ENCODE assay signal across 13 cellular contexts in the genomic region with DNA sequence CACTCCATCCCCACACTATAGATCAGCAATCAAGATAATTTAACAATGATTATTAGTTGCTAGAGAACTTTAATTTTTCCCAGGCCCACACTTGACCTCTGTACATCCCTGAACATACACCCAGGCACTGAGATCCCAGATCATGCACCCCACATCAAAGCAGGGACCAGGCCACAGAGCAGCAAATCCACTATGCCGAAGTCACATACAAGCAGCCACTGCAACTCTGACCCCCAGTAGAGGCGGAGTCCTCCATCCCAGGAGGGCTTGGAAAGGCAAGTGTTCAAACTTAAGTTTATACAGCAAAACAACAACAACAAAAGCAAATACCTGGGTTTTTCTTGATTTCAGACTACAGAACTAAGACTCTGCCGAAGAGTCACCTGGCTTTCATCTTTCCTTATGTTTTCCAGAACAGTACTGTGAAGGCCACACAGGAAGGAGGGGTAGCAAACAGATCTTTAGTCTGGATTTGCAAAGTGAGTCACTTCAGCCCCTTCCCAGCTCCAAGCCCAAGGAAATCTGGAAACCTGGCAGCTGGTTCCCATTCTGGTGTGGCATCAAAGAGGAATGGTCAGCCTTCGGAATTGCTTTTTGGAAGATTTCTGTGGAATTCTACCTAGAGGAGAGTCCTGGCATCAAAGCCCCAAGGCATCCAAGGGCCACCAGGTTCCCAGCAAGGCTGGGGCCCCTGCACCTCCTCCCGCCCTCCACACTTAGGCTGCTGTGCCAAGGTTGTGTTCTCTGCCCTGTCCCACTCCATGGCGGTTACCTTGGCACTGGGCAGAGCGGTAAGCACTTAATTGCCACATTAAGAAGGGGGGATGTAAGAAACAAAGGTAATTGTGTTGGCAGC. TPM values are rescaled to one million over a fixed set of nuclear protein-coding genes. Genes with fewer than 3 reads are reported as not detected.
DNase-seq lines count a peak whose midpoint lies in the region; ATAC-seq, FAIRE-seq and TF ChIP-seq lines count a peak whose summit lies in the region.
"Had no signal": no experiment of that assay in that cellular context is flagged by ENCODE, and none has a peak within 500 bp of the region (broad histone marks: within the 10 kb centered on the region; RNA-seq: fewer than 3 reads in every experiment).

No MANE protein-coding gene starts in this region.

- peak; percentile 11 for ATAC-seq in HepG2
- no peak for ATAC-seq in HG02973 (IDR thresholded peaks at IDR 0.05; ENCODE audit: unreplicated experiment)
- ATAC-seq: naive thymus-derived CD4-positive, alpha-beta T cell; T-helper 17 cell had no signal

- no peak overlapping the region for H3K9ac ChIP-seq in HUES64 (ENCODE audit: low read depth, low read length)
- peak overlapping the region; percentile 6; the same call in 1 of the 2 replicates for H3K9ac ChIP-seq in HepG2 (ENCODE audit: insufficient read depth, low read depth, low read length)
- H3K9ac ChIP-seq in smooth muscle cell (ENCODE audit: low read depth) = no peak overlapping the region

- H3K27me3 ChIP-seq in HUES64 (ENCODE audit: insufficient read depth, low read length) = no peaks in the 10 kb centered on the region
- no peaks in the 10 kb centered on the region for H3K27me3 ChIP-seq in breast epithelium
- H3K27me3 ChIP-seq in HepG2 (ENCODE audit: control insufficient read depth in 1 of 2, insufficient read depth in 2 of 2, low read length in 2 of 2) = no peaks in the 10 kb centered on the region
- H3K27me3 ChIP-seq in smooth muscle cell (ENCODE audit: low read depth) = no peaks in the 10 kb centered on the region

- CTCF ChIA-PET in HepG2 (lab: Yijun Ruan, JAX; ENCODE audit: low intra/inter-chr PET ratio, low total read pairs) = no interaction called here

- H3K27ac ChIP-seq in HUES64 (ENCODE audit: low read depth, low read length) = 0 out of 2 replicates have a peak overlapping the region, but pooled peaks have one; percentile 0
- peak overlapping the region; percentile 77 to 87 for H3K27ac ChIP-seq in breast epithelium
- H3K27ac ChIP-seq in HepG2 (ENCODE audit: extremely low read length, insufficient read depth, low read length) = peak overlapping the region; percentile 46
- H3K27ac ChIP-seq in smooth muscle cell (ENCODE audit: low read depth) = peak overlapping the region; percentile 50

- in situ Hi-C loops in HepG2 (cut with HindIII; ENCODE audit: extremely low pct_ligation_motif_present, low pct_unique_long_range_greater_than_20kb) = loop anchor here (5.0 kb wide), 1 partner anchor 606 kb away; no protein-coding TSS in a partner anchor

- H3K4me2 ChIP-seq in HepG2 (ENCODE audit: low read depth, low read length) = peak overlapping the region; percentile 38
- peak overlapping the region; percentile 32 for H3K4me2 ChIP-seq in smooth muscle cell

- peaks cover 50% of the 10 kb centered on the region for H4K20me1 ChIP-seq in HepG2 (ENCODE audit: insufficient read depth, low read length)
- peaks cover 100% of the 10 kb centered on the region for H4K20me1 ChIP-seq in smooth muscle cell (ENCODE audit: low read depth)

- H3K36me3 ChIP-seq in HUES64 (ENCODE audit: insufficient read depth, low read length) = peaks cover 60% of the 10 kb centered on the region
- H3K36me3 ChIP-seq in breast epithelium = no peaks in the 10 kb centered on the region
- peaks cover 45 to 63% of the 10 kb centered on the region in 2 experiments for H3K36me3 ChIP-seq in HepG2 (replicated peaks in 1 of 2; ENCODE audit: control insufficient read depth in 1 of 2, insufficient read depth in 2 of 2, low read length in 2 of 2)
- no peaks in the 10 kb centered on the region for H3K36me3 ChIP-seq in smooth muscle cell (ENCODE audit: low read depth)

- no peak for TF ChIP-seq RAD21 in HepG2 (CRISPR knock-in tag; IDR thresholded peaks at IDR 0.05)

- no peak for FAIRE-seq in HepG2 (lab: Jason Lieb, UNC)

- H3K4me1 ChIP-seq in HUES64 (ENCODE audit: insufficient read depth, low read length) (peaks cover 86% of the 10 kb centered on the region), breast epithelium (peaks cover 4 to 16% of the 10 kb centered on the region in 2 donors), HepG2 (ENCODE audit: insufficient read depth, low read length) (peaks cover 100% of the 10 kb centered on the region), smooth muscle cell (ENCODE audit: low read depth) (peaks cover 77% of the 10 kb centered on the region)

- TF ChIP-seq CTCF in breast epithelium (IDR thresholded peaks at IDR 0.05) (no peak), HepG2 (CRISPR knock-in tag; IDR thresholded peaks at IDR 0.05) (no peak), smooth muscle cell (IDR thresholded peaks at IDR 0.05; ENCODE audit: borderline replicate concordance, insufficient read depth, poor library complexity, severe bottlenecking) (no peak)

- no peaks in the 10 kb centered on the region for H3K9me3 ChIP-seq in HUES64 (ENCODE audit: insufficient read depth, low read depth, low read length)
- no peaks in the 10 kb centered on the region for H3K9me3 ChIP-seq in breast epithelium
- no peaks in the 10 kb centered on the region for H3K9me3 ChIP-seq in HepG2 (ENCODE audit: low read length)
- no peaks in the 10 kb centered on the region for H3K9me3 ChIP-seq in smooth muscle cell (replicated peaks; ENCODE audit: low read depth)

- no peaks in the 10 kb centered on the region for H3F3A ChIP-seq in smooth muscle cell (ENCODE audit: low read depth)

- WGBS in HUES64 = 88% methylated on average over 7 of the region's 7 CpGs
- 91% methylated on average over 7 of the region's 7 CpGs for WGBS in HepG2 (ENCODE audit: low lambda C conversion rate)
- 77% methylated on average over 7 of the region's 7 CpGs for WGBS in smooth muscle cell (ENCODE audit: low lambda C conversion rate)

- H3K79me2 ChIP-seq in HepG2 (ENCODE audit: insufficient read depth, low read length) (peaks cover 99% of the 10 kb centered on the region), smooth muscle cell (ENCODE audit: low read depth) (peaks cover 91% of the 10 kb centered on the region)

- H2AFZ ChIP-seq in HepG2 (ENCODE audit: low read length) (no peak overlapping the region), smooth muscle cell (ENCODE audit: low read depth) (no peak overlapping the region)

- DNase-seq in breast epithelium (ENCODE audit: low spot score in 2 of 2) = peak in 1 of 2 donors; percentile 78
- no peak for DNase-seq in HepG2 (ENCODE audit: low spot score)
- no peak for DNase-seq in smooth muscle cell (lab: John Stamatoyannopoulos, UW; ENCODE audit: unreplicated experiment)
- no peak for DNase-seq in stimulated activated CD4-positive, alpha-beta T cell treated with anti-CD3 and anti-CD28 coated beads, Interleukin-4, amount 100 ng/mL, for 24 hours
- DNase-seq in medulla oblongata (ENCODE audit: extremely low spot score) = no peak
- no peak for DNase-seq in islet precursor cell
- DNase-seq: activated CD4-positive, alpha-beta memory T cell treated with anti-CD3 and anti-CD28 coated beads, Interleukin-2, amount 10 ng/mL, durations not matched to agents 7 days and 5 days; activated naive CD4-positive, alpha-beta T cell treated with anti-CD3 and anti-CD28 coated beads for 36 hours; naive thymus-derived CD4-positive, alpha-beta T cell; stimulated activated CD4-positive, alpha-beta T cell treated with anti-CD3 and anti-CD28 coated beads, Interleukin-4, amount 100 ng/mL, for 1 hour; T-helper 17 cell had no signal

- no peak for TF ChIP-seq EP300 in HepG2 (IDR thresholded peaks at IDR 0.05; ENCODE audit: low read depth in 2 of 2, low read length in 2 of 2)
- TF ChIP-seq EP300 in HepG2 (CRISPR knock-in tag; IDR thresholded peaks at IDR 0.05; ENCODE audit: borderline replicate concordance) = no peak

- BruUV-seq in HepG2 (replicated peaks; lab: Mats Ljungman, UMichigan) = no TSS peak

- H3K4me3 ChIP-seq in HUES64 (ENCODE audit: low read length) (no peak overlapping the region), breast epithelium (peak overlapping the region in 2 of 3 donors; percentile 23 to 49), HepG2 (replicated peaks in 1 of 3; ENCODE audit: insufficient read depth in 1 of 3, low read depth in 2 of 3, low read length in 3 of 3) (peak overlapping the region in 1 of 3 experiments; percentile 6; a peak in 1 of 6 replicates), smooth muscle cell (no peak overlapping the region)

- POLR2A ChIA-PET in HepG2 (lab: Yijun Ruan, JAX) = interaction anchor here (1.0 to 6.1 kb wide), 3 partner anchors 7 to 101 kb away, joined by 3 to 43 read pairs (median 5); a partner anchor contains a TSS

- intact Hi-C loops in breast epithelium (cut with DNase I; ENCODE audit: low total_unique reads) (no loop called here), HepG2 (cut with micrococcal nuclease; ENCODE audit: unreplicated experiment) (loop anchor here (10.0 kb wide), 1 partner anchor 202 kb away; no protein-coding TSS in a partner anchor)

- TF ChIP-seq POLR2A in breast epithelium (IDR thresholded peaks at IDR 0.05) (no peak), HepG2 (IDR thresholded peaks at IDR 0.05; ENCODE audit: insufficient read depth in 1 of 2, low read depth in 2 of 2, low read length in 2 of 2) (no peak)

RNA-seq across cellular contexts. Expression of a gene that starts 7.3 kb away (rescaled TPM):
- 21.8 TPM for polyA plus RNA-seq in HUES64 (2013, experiment 1 of 2)
- polyA plus RNA-seq in HUES64 (2013, experiment 2 of 2) = 23.0 TPM
- total RNA-seq in breast epithelium (10 to 100 TPM; 49.0 to 97.9 (median 75.7) TPM), HepG2 (2016; rRNA removed; fragmentation: Illumina TruSeq; extraction: Trizol) (18.1 and 56.3 TPM in 2 replicates), smooth muscle cell (126 and 135 TPM in 2 replicates)
- 30.6 and 34.3 TPM in 2 replicates for total RNA-seq in HepG2 (2016; cell fraction: cytosol; rRNA removed; fragmentation: Illumina TruSeq; extraction: Trizol; ENCODE audit: low read depth)
- total RNA-seq in HepG2 (2016; cell fraction: insoluble cytoplasmic fraction; rRNA removed; fragmentation: Illumina TruSeq; extraction: Trizol) = 15.5 and 55.3 TPM in 2 replicates
- total RNA-seq in HepG2 (2016; cell fraction: membrane; rRNA removed; fragmentation: Illumina TruSeq; extraction: Trizol) = 13.4 and 15.1 TPM in 2 replicates
- 102 and 121 TPM in 2 replicates for total RNA-seq in HepG2 (2016; cell fraction: nucleus; rRNA removed; fragmentation: Illumina TruSeq; extraction: Trizol)
- polyA plus RNA-seq in HepG2 (2011; rRNA removed) (43.0 and 47.1 TPM in 2 replicates), smooth muscle cell (45.0 and 73.6 TPM in 2 replicates)
- 33.0 and 33.7 TPM in 2 replicates for polyA plus RNA-seq in HepG2 (2011; cell fraction: cytosol; rRNA removed)
- 120 and 155 TPM in 2 replicates for polyA plus RNA-seq in HepG2 (2011; cell fraction: nucleus; rRNA removed)
- 35.8 and 54.0 TPM in 2 replicates for polyA plus RNA-seq in HepG2 (2012)
- 0.86 and 1.3 TPM in 2 replicates for polyA plus RNA-seq in HepG2 (2016; cell fraction: cytosol; fragmentation: Illumina TruSeq; extraction: Trizol; ENCODE audit: low read depth)
- 9.4 and 10.2 TPM in 2 replicates for polyA plus RNA-seq in HepG2 (2016; cell fraction: insoluble cytoplasmic fraction; fragmentation: Illumina TruSeq; extraction: Trizol; ENCODE audit: low read depth)
- 2.2 and 3.0 TPM in 2 replicates for polyA plus RNA-seq in HepG2 (2016; cell fraction: membrane; fragmentation: Illumina TruSeq; extraction: Trizol; ENCODE audit: low read depth)
- polyA plus RNA-seq in HepG2 (2016; cell fraction: nucleus; fragmentation: Illumina TruSeq; extraction: Trizol; ENCODE audit: insufficient read depth, low read depth) = 112 and 122 TPM in 2 replicates
- polyA minus RNA-seq in HepG2 (2011; rRNA and poly(A)+ RNA removed; ENCODE audit: low replicate concordance) = 8.0 and 192 TPM in 2 replicates
- 103 and 108 TPM in 2 replicates for polyA minus RNA-seq in HepG2 (2011; cell fraction: cytosol; rRNA and poly(A)+ RNA removed)
- polyA minus RNA-seq in HepG2 (2011; cell fraction: nucleus; rRNA and poly(A)+ RNA removed) = 248 and 302 TPM in 2 replicates

Comparison
In these comparisons a context has a peak if more than half of its experiments do, and no peak if none do; other contexts are left out.
1. H3K27ac ChIP-seq: peak in every context shown above with its lines; median percentile 82 in breast epithelium; 50 in smooth muscle cell; 46 in HepG2; 0 in HUES64.
2. H3K4me3 ChIP-seq: peak in breast epithelium (2 of 3); none in HUES64 (single experiment) and smooth muscle cell (single experiment).